Comparison of ENCODE assay signal across 8 cellular contexts in the genomic region with DNA sequence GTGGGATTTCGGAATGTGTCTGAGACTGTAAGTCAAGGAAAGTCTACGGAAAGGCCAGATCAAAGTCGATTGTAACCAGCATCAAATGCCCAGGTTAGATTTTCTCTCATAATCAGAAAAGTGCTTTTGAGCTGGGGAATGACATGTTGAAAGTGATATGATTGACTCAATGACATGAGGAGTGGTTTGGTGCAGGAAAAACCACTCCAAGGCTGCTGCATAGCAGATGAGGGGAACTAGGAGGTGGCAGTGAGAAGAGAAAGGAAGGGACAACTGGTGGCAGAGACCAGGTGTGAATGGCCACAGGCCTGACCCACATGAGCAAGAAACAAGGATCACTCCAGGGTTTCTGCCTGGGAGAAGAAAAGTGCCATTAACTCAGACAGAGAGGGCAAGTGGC. TPM values are rescaled to one million over a fixed set of nuclear protein-coding genes. Genes with fewer than 3 reads are reported as not detected.
DNase-seq lines count a peak whose midpoint lies in the region; ATAC-seq and TF ChIP-seq lines count a peak whose summit lies in the region.

No MANE protein-coding gene starts in this region.

- peak overlapping the region; percentile 88 for H3K9ac ChIP-seq in smooth muscle cell (ENCODE audit: low read depth)

- H3K36me3 ChIP-seq in smooth muscle cell (ENCODE audit: low read depth) = no peaks in the 10 kb centered on the region

- no peaks in the 10 kb centered on the region for H3K27me3 ChIP-seq in smooth muscle cell (ENCODE audit: low read depth)

- peaks cover 41% of the 10 kb centered on the region for H3K79me2 ChIP-seq in smooth muscle cell (ENCODE audit: low read depth)

- ATAC-seq in HG02938 (IDR thresholded peaks at IDR 0.05; ENCODE audit: unreplicated experiment) (peak; percentile 9), GM18517 (IDR thresholded peaks at IDR 0.05; ENCODE audit: unreplicated experiment) (no peak)
- no peak for ATAC-seq in activated CD8-positive, alpha-beta T cell treated with anti-CD3 and anti-CD28 coated beads, Interleukin-2, amount 10 ng/mL, durations not matched to agents 7 days and 5 days

- POLR2A ChIA-PET in activated CD8-positive, alpha-beta T cell treated with anti-CD3 and anti-CD28 coated beads, Interleukin-2, amount 10 ng/mL, durations not matched to agents 7 days and 5 days (lab: Charles Lee) = interaction anchor here (0.6 to 2.1 kb wide), 2 partner anchors 21 to 285 kb away, joined by 3 to 7 read pairs; a partner anchor contains a TSS

- DNase-seq in activated CD8-positive, alpha-beta T cell treated with anti-CD3 and anti-CD28 coated beads, Interleukin-2, amount 10 ng/mL, durations not matched to agents 7 days and 5 days = no peak
- DNase-seq in smooth muscle cell (lab: John Stamatoyannopoulos, UW; ENCODE audit: unreplicated experiment) (no peak), nucleus accumbens (lab: John Stamatoyannopoulos, UW) (no peak), GM13977 (ENCODE audit: low spot score) (no peak)
- DNase-seq in stimulated activated CD4-positive, alpha-beta T cell treated with anti-CD3 and anti-CD28 coated beads, Interleukin-15, amount 100 ng/mL, for 24 hours = no peak

- H3K27me3 Mint-ChIP-seq in activated CD8-positive, alpha-beta T cell treated with anti-CD3 and anti-CD28 coated beads, Interleukin-2, amount 10 ng/mL, durations not matched to agents 7 days and 5 days (ENCODE audit: low read depth) = peaks cover 7% of the 10 kb centered on the region

- H3K4me1 ChIP-seq in smooth muscle cell (ENCODE audit: low read depth) = peaks cover 8% of the 10 kb centered on the region

- CTCF ChIA-PET in activated CD8-positive, alpha-beta T cell treated with anti-CD3 and anti-CD28 coated beads, Interleukin-2, amount 10 ng/mL, durations not matched to agents 7 days and 5 days (lab: Charles Lee) = no interaction called here

- H3K4me3 ChIP-seq in iPS-11a (ENCODE audit: low read depth, low read length) (peak overlapping the region; percentile 81), smooth muscle cell (peak overlapping the region; percentile 83)

- peak overlapping the region; percentile 60 for H3K27ac ChIP-seq in smooth muscle cell (ENCODE audit: low read depth)

- H3K36me3 Mint-ChIP-seq in activated CD8-positive, alpha-beta T cell treated with anti-CD3 and anti-CD28 coated beads, Interleukin-2, amount 10 ng/mL, durations not matched to agents 7 days and 5 days (ENCODE audit: low read depth) = peaks cover 11% of the 10 kb centered on the region

- H3K4me3 Mint-ChIP-seq in activated CD8-positive, alpha-beta T cell treated with anti-CD3 and anti-CD28 coated beads, Interleukin-2, amount 10 ng/mL, durations not matched to agents 7 days and 5 days = peak overlapping the region; percentile 94

- peaks cover 52% of the 10 kb centered on the region for H3K4me1 Mint-ChIP-seq in activated CD8-positive, alpha-beta T cell treated with anti-CD3 and anti-CD28 coated beads, Interleukin-2, amount 10 ng/mL, durations not matched to agents 7 days and 5 days (ENCODE audit: low read depth)

- TF ChIP-seq CTCF in smooth muscle cell (IDR thresholded peaks at IDR 0.05; ENCODE audit: borderline replicate concordance, insufficient read depth, poor library complexity, severe bottlenecking) (no peak), GM13977 (IDR thresholded peaks at IDR 0.05; ENCODE audit: extremely low read depth, insufficient read depth, missing control alignments) (no peak)

- peaks cover 6% of the 10 kb centered on the region for H3F3A ChIP-seq in smooth muscle cell (ENCODE audit: low read depth)

- H4K20me1 ChIP-seq in smooth muscle cell (ENCODE audit: low read depth) = peaks cover 51% of the 10 kb centered on the region

- no peaks in the 10 kb centered on the region for H3K9me3 ChIP-seq in smooth muscle cell (replicated peaks; ENCODE audit: low read depth)

- peak overlapping the region; percentile 86 for H3K27ac Mint-ChIP-seq in activated CD8-positive, alpha-beta T cell treated with anti-CD3 and anti-CD28 coated beads, Interleukin-2, amount 10 ng/mL, durations not matched to agents 7 days and 5 days

- H2AFZ ChIP-seq in smooth muscle cell (ENCODE audit: low read depth) = peak overlapping the region; percentile 90

- 25% methylated on average over 3 of the region's 3 CpGs for WGBS in smooth muscle cell (ENCODE audit: low lambda C conversion rate)

- in situ Hi-C loops in GM13977 (cut with MboI; ENCODE audit: low pct_unique_long_range_greater_than_20kb, low sequenced_read_pairs, unreplicated experiment) = no loop called here

- no peaks in the 10 kb centered on the region for H3K9me3 Mint-ChIP-seq in activated CD8-positive, alpha-beta T cell treated with anti-CD3 and anti-CD28 coated beads, Interleukin-2, amount 10 ng/mL, durations not matched to agents 7 days and 5 days (ENCODE audit: insufficient read depth)

- H3K4me2 ChIP-seq in smooth muscle cell = peak overlapping the region; percentile 93

RNA-seq across cellular contexts. Expression of a gene that starts 0.8 kb away (rescaled TPM):
- total RNA-seq in activated CD8-positive, alpha-beta T cell treated with anti-CD3 and anti-CD28 coated beads, Interleukin-2, amount 10 ng/mL, durations not matched to agents 7 days and 5 days = 10 to 100 TPM; 21.0 to 21.1 TPM
- total RNA-seq in smooth muscle cell = 15.1 and 19.2 TPM in 2 replicates
- 16.9 and 17.9 TPM in 2 replicates for polyA plus RNA-seq in smooth muscle cell

RNA-seq across cellular contexts. Expression of a gene that starts 20.9 kb away (rescaled TPM):
- total RNA-seq in activated CD8-positive, alpha-beta T cell treated with anti-CD3 and anti-CD28 coated beads, Interleukin-2, amount 10 ng/mL, durations not matched to agents 7 days and 5 days = 10 to 100 TPM; 55.2 to 58.1 TPM
- 0.58 and 4.3 TPM in 2 replicates for total RNA-seq in smooth muscle cell
- 7.6 and 8.7 TPM in 2 replicates for polyA plus RNA-seq in smooth muscle cell

Comparison
In these comparisons a context has a peak if more than half of its experiments do, and no peak if none do; other contexts are left out.
1. RNA of a gene that starts 20.9 kb away (total RNA-seq): 55.2 to 58.1 TPM in activated CD8-positive, alpha-beta T cell treated with anti-CD3 and anti-CD28 coated beads, Interleukin-2, amount 10 ng/mL, durations not matched to agents 7 days and 5 days; 0.58 to 4.3 TPM in smooth muscle cell; every median in the first group is over 10 times any median in the second.